Comparison of ENCODE assay signal across 8 cellular contexts in the genomic region with DNA sequence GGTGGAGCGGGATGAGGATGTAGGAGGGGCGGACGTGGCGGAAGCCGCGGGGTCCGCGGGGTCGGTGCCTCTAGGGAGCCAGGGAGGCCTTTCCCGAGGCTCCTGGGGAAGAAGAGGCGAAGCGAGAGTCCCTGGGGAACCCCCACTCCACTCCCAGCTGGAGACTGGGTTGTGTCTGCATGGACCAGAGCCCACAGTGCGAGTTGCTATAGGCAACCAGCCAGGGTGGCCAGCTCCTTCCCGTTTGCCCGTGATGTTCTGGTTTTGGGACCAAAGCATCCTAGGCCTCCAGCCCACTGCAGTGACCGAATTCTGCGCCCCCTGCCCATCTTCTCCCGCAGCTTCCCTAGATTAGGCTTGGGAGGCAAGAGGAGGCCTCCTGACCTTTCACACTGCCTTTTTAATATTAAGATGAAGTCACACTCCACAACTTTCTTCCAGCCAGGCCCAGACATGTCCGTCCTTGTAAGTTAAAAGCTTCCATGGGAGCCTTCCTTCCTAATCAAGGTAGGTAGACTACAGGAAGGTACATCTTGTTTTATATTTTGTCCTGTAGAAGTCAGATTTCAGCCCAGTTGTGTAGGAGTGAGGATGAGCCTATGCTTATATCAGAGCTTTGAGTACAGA. TPM values are rescaled to one million over a fixed set of nuclear protein-coding genes. Genes with fewer than 3 reads are reported as not detected.
DNase-seq lines count a peak whose midpoint lies in the region; ATAC-seq and TF ChIP-seq lines count a peak whose summit lies in the region.

No MANE protein-coding gene starts in this region.

- CTCF ChIA-PET in activated naive CD4-positive, alpha-beta T cell treated with anti-CD3 and anti-CD28 coated beads for 36 hours (lab: Charles Lee): interaction anchor here (0.6 to 3.6 kb wide), 8 partner anchors 11 to 237 kb away, joined by 3 to 13 read pairs (median 3); no protein-coding TSS in a partner anchor

- H3K27ac Mint-ChIP-seq in activated naive CD4-positive, alpha-beta T cell treated with anti-CD3 and anti-CD28 coated beads for 36 hours: peak overlapping the region; percentile 95
- peak overlapping the region; percentile 97 for H3K27ac Mint-ChIP-seq in stimulated activated naive CD8-positive, alpha-beta T cell treated with anti-CD3 and anti-CD28 coated beads, Interleukin-15, Interleukin-2, amounts not matched to agents 100 ng/mL and 50 ng/mL, for 24 hours

- no peaks in the 10 kb centered on the region for H3K36me3 ChIP-seq in breast epithelium

- no peaks in the 10 kb centered on the region for H3K9me3 Mint-ChIP-seq in activated naive CD4-positive, alpha-beta T cell treated with anti-CD3 and anti-CD28 coated beads for 36 hours
- H3K9me3 Mint-ChIP-seq in stimulated activated naive CD8-positive, alpha-beta T cell treated with anti-CD3 and anti-CD28 coated beads, Interleukin-15, Interleukin-2, amounts not matched to agents 100 ng/mL and 50 ng/mL, for 24 hours: no peaks in the 10 kb centered on the region

- peak overlapping the region; percentile 73 to 95 (median 86) for H3K4me3 ChIP-seq in breast epithelium

- H3K27ac ChIP-seq in breast epithelium: peak overlapping the region; percentile 97

- no peaks in the 10 kb centered on the region for H3K27me3 ChIP-seq in breast epithelium

- no peaks in the 10 kb centered on the region for H3K4me1 ChIP-seq in breast epithelium

- H3K4me1 Mint-ChIP-seq in activated naive CD4-positive, alpha-beta T cell treated with anti-CD3 and anti-CD28 coated beads for 36 hours (ENCODE audit: low read depth): peaks cover 36% of the 10 kb centered on the region
- peaks cover 57% of the 10 kb centered on the region for H3K4me1 Mint-ChIP-seq in stimulated activated naive CD8-positive, alpha-beta T cell treated with anti-CD3 and anti-CD28 coated beads, Interleukin-15, Interleukin-2, amounts not matched to agents 100 ng/mL and 50 ng/mL, for 24 hours (ENCODE audit: low read depth)

- H3K4me3 Mint-ChIP-seq in activated naive CD4-positive, alpha-beta T cell treated with anti-CD3 and anti-CD28 coated beads for 36 hours: peak overlapping the region; percentile 89
- peak overlapping the region; percentile 88 for H3K4me3 Mint-ChIP-seq in stimulated activated naive CD8-positive, alpha-beta T cell treated with anti-CD3 and anti-CD28 coated beads, Interleukin-15, Interleukin-2, amounts not matched to agents 100 ng/mL and 50 ng/mL, for 24 hours

- no peak for TF ChIP-seq POLR2A in breast epithelium (IDR thresholded peaks at IDR 0.05)

- no peaks in the 10 kb centered on the region for H3K27me3 Mint-ChIP-seq in activated naive CD4-positive, alpha-beta T cell treated with anti-CD3 and anti-CD28 coated beads for 36 hours (ENCODE audit: low read depth)
- no peaks in the 10 kb centered on the region for H3K27me3 Mint-ChIP-seq in stimulated activated naive CD8-positive, alpha-beta T cell treated with anti-CD3 and anti-CD28 coated beads, Interleukin-15, Interleukin-2, amounts not matched to agents 100 ng/mL and 50 ng/mL, for 24 hours

- no peaks in the 10 kb centered on the region for H3K9me3 ChIP-seq in breast epithelium

- ATAC-seq in HG02763 (IDR thresholded peaks at IDR 0.05; ENCODE audit: unreplicated experiment): peak; percentile 26

- TF ChIP-seq CTCF in breast epithelium (IDR thresholded peaks at IDR 0.05): no peak

- intact Hi-C loops in activated naive CD4-positive, alpha-beta T cell treated with anti-CD3 and anti-CD28 coated beads for 36 hours (cut with micrococcal nuclease): loop anchor here (1.0 to 2.0 kb wide), 5 partner anchors 42 to 264 kb away; a partner anchor contains a TSS
- intact Hi-C loops in breast epithelium (cut with DNase I; ENCODE audit: low total_unique reads): no loop called here

- H3K36me3 Mint-ChIP-seq in activated naive CD4-positive, alpha-beta T cell treated with anti-CD3 and anti-CD28 coated beads for 36 hours (ENCODE audit: low read depth): peaks cover 32% of the 10 kb centered on the region
- H3K36me3 Mint-ChIP-seq in stimulated activated naive CD8-positive, alpha-beta T cell treated with anti-CD3 and anti-CD28 coated beads, Interleukin-15, Interleukin-2, amounts not matched to agents 100 ng/mL and 50 ng/mL, for 24 hours (ENCODE audit: low read depth): peaks cover 38% of the 10 kb centered on the region

- DNase-seq in activated naive CD4-positive, alpha-beta T cell treated with anti-CD3 and anti-CD28 coated beads for 36 hours: peak; percentile 59
- DNase-seq in activated naive CD4-positive, alpha-beta T cell (lab: John Stamatoyannopoulos, UW): no peak
- DNase-seq in NCI-H2227 treated with DMSO at 0.1 percent for 48 hours (lab: John Stamatoyannopoulos, UW) (peak; percentile 43), breast epithelium (ENCODE audit: low spot score in 2 of 2) (no peak), kidney tubule cell (ENCODE audit: low spot score) (peak; percentile 57), GF-D8 (lab: John Stamatoyannopoulos, UW) (no peak)

RNA-seq across cellular contexts. Expression of a gene that starts 0.5 kb away (rescaled TPM):
- total RNA-seq in activated naive CD4-positive, alpha-beta T cell treated with anti-CD3 and anti-CD28 coated beads for 36 hours: 100 to 1,000 TPM; 190 to 195 TPM
- 10 to 100 TPM; 36.7 to 94.9 (median 48.3) TPM for total RNA-seq in breast epithelium

RNA-seq across cellular contexts. Expression of a gene that starts 42.6 kb away (rescaled TPM):
- 1 to 10 TPM in 1 of 2 experiments, under 1 TPM in 1; 0.96 to 1.1 TPM for total RNA-seq in activated naive CD4-positive, alpha-beta T cell treated with anti-CD3 and anti-CD28 coated beads for 36 hours
- total RNA-seq in breast epithelium: 1 to 10 TPM in 2 of 3 donors, under 1 TPM in 1; 0.64 to 4.1 (median 2.3) TPM

RNA-seq across cellular contexts. Expression of a gene that starts 43.0 kb away (rescaled TPM):
- 10 to 100 TPM in 1 of 2 experiments, 1 to 10 TPM in 1; 9.0 to 10.5 TPM for total RNA-seq in activated naive CD4-positive, alpha-beta T cell treated with anti-CD3 and anti-CD28 coated beads for 36 hours
- total RNA-seq in breast epithelium: 10 to 100 TPM in 1 of 3 donors, 1 to 10 TPM in 2; 9.3 to 14.8 (median 9.5) TPM

Comparison
In these comparisons a context has a peak if more than half of its experiments do, and no peak if none do; other contexts are left out.
1. DNase-seq: peak in activated naive CD4-positive, alpha-beta T cell treated with anti-CD3 and anti-CD28 coated beads for 36 hours (single experiment), NCI-H2227 treated with DMSO at 0.1 percent for 48 hours (single experiment) and kidney tubule cell (single experiment); none in activated naive CD4-positive, alpha-beta T cell (0 of 4), breast epithelium (0 of 2) and GF-D8 (single experiment).